Comparison of ENCODE assay signal across 7 cellular contexts in the genomic region with DNA sequence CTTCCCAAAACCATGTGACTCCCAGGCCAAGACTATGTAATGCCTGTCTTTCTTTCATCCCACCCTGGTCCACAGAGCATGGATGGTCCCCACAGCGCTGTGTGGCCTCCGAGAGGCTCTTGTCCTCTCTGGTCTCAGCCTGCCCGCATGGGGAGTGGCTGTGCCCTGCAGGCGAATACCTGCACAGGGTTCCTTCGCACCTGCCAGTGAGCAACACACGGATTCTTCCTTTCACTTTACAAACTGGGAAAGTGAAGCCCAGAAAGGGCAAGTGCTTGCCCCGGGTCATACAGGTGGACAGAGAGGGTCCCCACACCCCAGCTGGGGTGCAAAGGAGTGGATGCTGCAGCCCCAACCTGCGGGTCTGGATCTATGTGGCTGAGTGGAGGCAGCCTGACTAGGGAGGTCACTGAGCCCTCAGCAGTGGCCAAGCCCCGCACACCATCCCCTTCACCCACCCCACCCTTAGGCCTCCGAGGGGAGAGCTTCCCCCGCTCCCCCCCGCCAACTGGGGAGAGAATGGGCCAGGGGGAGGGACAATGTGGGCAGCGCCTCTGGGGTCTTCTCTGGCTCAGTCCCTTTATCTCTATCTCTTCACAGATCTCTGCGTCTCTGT. TPM values are rescaled to one million over a fixed set of nuclear protein-coding genes. Genes with fewer than 3 reads are reported as not detected.
A peak's percentile ranks its signal among the peaks of the same experiment; 100 is the strongest.
DNase-seq lines count a peak whose midpoint lies in the region; ATAC-seq and TF ChIP-seq lines count a peak whose summit lies in the region.

No MANE protein-coding gene starts in this region.

- H3K14ac ChIP-seq in IMR-90 (replicated peaks; ENCODE audit: low read depth, low read length), result peak overlapping the region; percentile 79

- peak overlapping the region; percentile 6 for H2AK9ac ChIP-seq in IMR-90 (replicated peaks; ENCODE audit: low read depth, low read length, poor library complexity)

- peaks cover 23 to 37% of the 10 kb centered on the region in 2 experiments for H3K79me1 ChIP-seq in IMR-90 (ENCODE audit: low read depth in 1 of 2, low read length in 2 of 2)

- peak overlapping the region; percentile 44; the same call in 1 of the 3 replicates for H2BK15ac ChIP-seq in IMR-90 (ENCODE audit: low read depth, low read length)

- no peaks in the 10 kb centered on the region for H3K9me3 Mint-ChIP-seq in activated naive CD8-positive, alpha-beta T cell treated with anti-CD3 and anti-CD28 coated beads, Interleukin-2, amount 10 ng/mL, durations not matched to agents 7 days and 5 days

- peak overlapping the region; percentile 26; the same call in 1 of the 2 replicates for H4K91ac ChIP-seq in IMR-90 (ENCODE audit: insufficient read depth, low read depth, low read length)

- peak overlapping the region; percentile 68 to 91 for H4K8ac ChIP-seq in IMR-90 (ENCODE audit: low read depth in 2 of 2, low read length in 2 of 2)

- TF ChIP-seq CTCF in IMR-90 (conservative IDR thresholded peaks at IDR 0.05; ENCODE audit: low read depth, low read length), result no peak

- peak overlapping the region; percentile 71 for H3K9ac ChIP-seq in IMR-90 (ENCODE audit: low read depth, low read length)
- peak overlapping the region; percentile 5; the same call in 1 of the 2 replicates for H3K9ac ChIP-seq in iPS-20b (ENCODE audit: low read depth, low read length)
- peak overlapping the region in 4 of 5 donors; percentile 72 to 83 (median 80) for H3K9ac ChIP-seq in subcutaneous abdominal adipose tissue (ENCODE audit: low read length in 5 of 5)

- peak overlapping the region; percentile 98 for H2AFZ ChIP-seq in IMR-90 (replicated peaks; ENCODE audit: low read length, poor library complexity)

- 0 out of 2 replicates have a peak overlapping the region, but pooled peaks have one; percentile 64 for H2BK20ac ChIP-seq in IMR-90 (ENCODE audit: low read depth, low read length)

- H3K9me1 ChIP-seq in IMR-90 (ENCODE audit: insufficient read depth, low read length), result peaks cover 6% of the 10 kb centered on the region; the same call in 1 of the 2 replicates

- peaks cover 28% of the 10 kb centered on the region for H3K4me1 Mint-ChIP-seq in activated naive CD8-positive, alpha-beta T cell treated with anti-CD3 and anti-CD28 coated beads, Interleukin-2, amount 10 ng/mL, durations not matched to agents 7 days and 5 days

- no peak; the same call in 1 of the 2 replicates for ATAC-seq in IMR-90 (ENCODE audit: low read depth)
- no peak for ATAC-seq in activated naive CD8-positive, alpha-beta T cell treated with anti-CD3 and anti-CD28 coated beads, Interleukin-2, amount 10 ng/mL, durations not matched to agents 7 days and 5 days (ENCODE audit: low read depth)

- H2BK5ac ChIP-seq in IMR-90 (ENCODE audit: low read depth, low read length, poor library complexity, severe bottlenecking), result peak overlapping the region; percentile 48

- no peak for TF ChIP-seq POLR2A in IMR-90 (IDR thresholded peaks at IDR 0.05; ENCODE audit: low read depth, low read length)

- H3K36me3 ChIP-seq in IMR-90 (ENCODE audit: control insufficient read depth, insufficient read depth, low read length), result peaks cover 10% of the 10 kb centered on the region
- H3K36me3 ChIP-seq in iPS-20b (ENCODE audit: insufficient read depth, low read depth, low read length), result no peaks in the 10 kb centered on the region
- H3K36me3 ChIP-seq in subcutaneous abdominal adipose tissue (ENCODE audit: control insufficient read depth in 5 of 5, insufficient read depth in 5 of 5, low read length in 5 of 5), result peaks cover 0 to 5% (median 0%) of the 10 kb centered on the region in 5 donors

- no peaks in the 10 kb centered on the region for H3K9me3 ChIP-seq in IMR-90 (ENCODE audit: control insufficient read depth, insufficient read depth, low read length)
- H3K9me3 ChIP-seq in iPS-20b (ENCODE audit: insufficient read depth, low read depth, low read length), result no peaks in the 10 kb centered on the region
- H3K9me3 ChIP-seq in subcutaneous abdominal adipose tissue (ENCODE audit: control insufficient read depth in 5 of 5, low read length in 5 of 5), result no peaks in the 10 kb centered on the region

- H3K4me3 ChIP-seq in IMR-90 (ENCODE audit: insufficient read depth, low read depth, low read length) (peak overlapping the region; percentile 77), iPS-20b (ENCODE audit: low read length) (peak overlapping the region; percentile 80), subcutaneous abdominal adipose tissue (ENCODE audit: low read depth in 1 of 5, low read length in 5 of 5) (peak overlapping the region; percentile 69 to 95 (median 82))

- DNase-seq in IMR-90 (no peak), NCI-H146 (lab: John Stamatoyannopoulos, UW) (no peak), NCI-H2107 treated with DMSO at 0.1 percent for 48 hours (lab: John Stamatoyannopoulos, UW; ENCODE audit: unreplicated experiment) (no peak)
- DNase-seq in activated naive CD8-positive, alpha-beta T cell treated with anti-CD3 and anti-CD28 coated beads, Interleukin-2, amount 10 ng/mL, durations not matched to agents 7 days and 5 days, result no peak
- no peak for DNase-seq in central memory CD4-positive, alpha-beta T cell

- H4K20me1 ChIP-seq in IMR-90 (ENCODE audit: insufficient read depth, low read length), result peaks cover 28% of the 10 kb centered on the region

- H3K27me3 Mint-ChIP-seq in activated naive CD8-positive, alpha-beta T cell treated with anti-CD3 and anti-CD28 coated beads, Interleukin-2, amount 10 ng/mL, durations not matched to agents 7 days and 5 days, result peaks cover 7% of the 10 kb centered on the region

- H3K4me3 Mint-ChIP-seq in activated naive CD8-positive, alpha-beta T cell treated with anti-CD3 and anti-CD28 coated beads, Interleukin-2, amount 10 ng/mL, durations not matched to agents 7 days and 5 days, result peak overlapping the region; percentile 97

- peak overlapping the region; percentile 22 for H3K18ac ChIP-seq in IMR-90 (ENCODE audit: low read depth, low read length)

- no peak overlapping the region for H2AK5ac ChIP-seq in IMR-90 (ENCODE audit: low read depth, low read length)

- H3K4me1 ChIP-seq in IMR-90 (ENCODE audit: control insufficient read depth, insufficient read depth, low read length) (peaks cover 18% of the 10 kb centered on the region), iPS-20b (ENCODE audit: insufficient read depth, low read length) (no peaks in the 10 kb centered on the region), subcutaneous abdominal adipose tissue (ENCODE audit: control insufficient read depth in 5 of 5, insufficient read depth in 5 of 5, low read length in 5 of 5) (peaks cover 2 to 54% (median 40%) of the 10 kb centered on the region in 5 donors)

- no CpG with 5 or more reads among the region's 14 CpGs for whole genome bisulfite sequencing in IMR-90 (ENCODE audit: extremely low coverage in 2 of 2, insufficient read length in 1 of 2), 2 experiments

- BruUV-seq in IMR-90 (replicated peaks; lab: Mats Ljungman, UMichigan), result no TSS peak

- H3K27ac ChIP-seq in IMR-90 (ENCODE audit: insufficient read depth, low read length) (peak overlapping the region; percentile 61), iPS-20b (ENCODE audit: low read length) (no peak overlapping the region), subcutaneous abdominal adipose tissue (ENCODE audit: low read depth, low read length) (peak overlapping the region; percentile 46)

- H2BK120ac ChIP-seq in IMR-90 (ENCODE audit: low read depth, low read length), result no peak overlapping the region; the same call in 1 of the 2 replicates

- in situ Hi-C loops in IMR-90 (cut with MboI; ENCODE audit: low sequenced_read_pairs), result no loop called here

- no peak for TF ChIP-seq RAD21 in IMR-90 (IDR thresholded peaks at IDR 0.05; ENCODE audit: low read length)

- POLR2A ChIA-PET in IMR-90 (lab: Charles Lee; ENCODE audit: unreplicated experiment), result interaction anchor here (0.9 kb wide), 1 partner anchor 14 kb away, joined by 3 read pairs; no protein-coding TSS in a partner anchor
- POLR2A ChIA-PET in activated naive CD8-positive, alpha-beta T cell treated with anti-CD3 and anti-CD28 coated beads, Interleukin-2, amount 10 ng/mL, durations not matched to agents 7 days and 5 days (lab: Charles Lee), result no interaction called here

- peak overlapping the region; percentile 94 for H3K27ac Mint-ChIP-seq in activated naive CD8-positive, alpha-beta T cell treated with anti-CD3 and anti-CD28 coated beads, Interleukin-2, amount 10 ng/mL, durations not matched to agents 7 days and 5 days

- peak overlapping the region; percentile 52 for H3K4ac ChIP-seq in IMR-90 (ENCODE audit: low read depth, low read length)

- H3K23ac ChIP-seq in IMR-90 (ENCODE audit: low read depth, low read length), result peak overlapping the region; percentile 72; the same call in 1 of the 2 replicates

- H3K36me3 Mint-ChIP-seq in activated naive CD8-positive, alpha-beta T cell treated with anti-CD3 and anti-CD28 coated beads, Interleukin-2, amount 10 ng/mL, durations not matched to agents 7 days and 5 days, result no peaks in the 10 kb centered on the region

- CTCF ChIA-PET in IMR-90 (lab: Yijun Ruan, JAX), result no interaction called here

- intact Hi-C loops in IMR-90 (cut with micrococcal nuclease), result loop anchor here (5.0 kb wide), 1 partner anchor 87 kb away; no protein-coding TSS in a partner anchor

- H3K4me2 ChIP-seq in IMR-90 (ENCODE audit: low read depth, low read length), result peak overlapping the region; percentile 98

- H3K27me3 ChIP-seq in IMR-90 (ENCODE audit: control insufficient read depth, insufficient read depth, low read length), result no peaks in the 10 kb centered on the region
- H3K27me3 ChIP-seq in iPS-20b (ENCODE audit: insufficient read depth, low read length), result peaks cover 21% of the 10 kb centered on the region
- no peaks in the 10 kb centered on the region for H3K27me3 ChIP-seq in subcutaneous abdominal adipose tissue (ENCODE audit: control insufficient read depth in 5 of 5, insufficient read depth in 4 of 5, low read length in 5 of 5)

- H3K56ac ChIP-seq in IMR-90 (ENCODE audit: extremely low read depth, insufficient read depth, low read length), result peak overlapping the region; percentile 42; the same call in 1 of the 2 replicates

- peak overlapping the region; percentile 98 for H4K5ac ChIP-seq in IMR-90 (ENCODE audit: low read depth, low read length)

- dilution Hi-C loops in IMR-90 (cut with HindIII; ENCODE audit: low sequenced_read_pairs, unreplicated experiment), result no loop called here

TF ChIP-seq in IMR-90, 13 proteins besides CTCF, POLR2A, EP300 and RAD21 (continues in another document):
- TF ChIP-seq CHD1 (IDR thresholded peaks at IDR 0.05; ENCODE audit: low read depth, low read length), result no peak

RNA-seq across cellular contexts. Expression of a gene that starts 0.7 kb away (rescaled TPM):
- 8.1 and 11.3 TPM in 2 replicates for total RNA-seq in IMR-90 (2012; rRNA removed)
- 20.3 and 20.7 TPM in 2 replicates for polyA plus RNA-seq in IMR-90 (2012; rRNA removed)
- polyA plus RNA-seq in IMR-90 (2012; cell fraction: cytosol; rRNA removed), result 19.3 and 52.1 TPM in 2 replicates
- polyA plus RNA-seq in IMR-90 (2012; cell fraction: nucleus; rRNA removed; ENCODE audit: low replicate concordance), result 33.3 and 34.2 TPM in 2 replicates
- 10 to 100 TPM; 24.8 to 26.1 TPM for total RNA-seq in activated naive CD8-positive, alpha-beta T cell treated with anti-CD3 and anti-CD28 coated beads, Interleukin-2, amount 10 ng/mL, durations not matched to agents 7 days and 5 days

RNA-seq across cellular contexts. Expression of a gene that starts 5.1 kb away (rescaled TPM):
- total RNA-seq in IMR-90 (2012; rRNA removed), result not detected in 2 replicates
- polyA plus RNA-seq in IMR-90 (2012; rRNA removed), result 0.03 TPM in 1 of 2 replicates, not detected in the other
- polyA plus RNA-seq in IMR-90 (2012; cell fraction: cytosol; rRNA removed), result 0.08 and 0.13 TPM in 2 replicates
- 0.06 and 0.11 TPM in 2 replicates for polyA plus RNA-seq in IMR-90 (2012; cell fraction: nucleus; rRNA removed; ENCODE audit: low replicate concordance)
- total RNA-seq in activated naive CD8-positive, alpha-beta T cell treated with anti-CD3 and anti-CD28 coated beads, Interleukin-2, amount 10 ng/mL, durations not matched to agents 7 days and 5 days, result not detected

Comparison
In these comparisons a context has a peak if more than half of its experiments do, and no peak if none do; other contexts are left out.
1. H3K9ac ChIP-seq: peak in every context shown above with its lines; median percentile 80 in subcutaneous abdominal adipose tissue; 71 in IMR-90; 5 in iPS-20b.